8 cellular contexts compared by ENCODE assay signal in the genomic region with DNA sequence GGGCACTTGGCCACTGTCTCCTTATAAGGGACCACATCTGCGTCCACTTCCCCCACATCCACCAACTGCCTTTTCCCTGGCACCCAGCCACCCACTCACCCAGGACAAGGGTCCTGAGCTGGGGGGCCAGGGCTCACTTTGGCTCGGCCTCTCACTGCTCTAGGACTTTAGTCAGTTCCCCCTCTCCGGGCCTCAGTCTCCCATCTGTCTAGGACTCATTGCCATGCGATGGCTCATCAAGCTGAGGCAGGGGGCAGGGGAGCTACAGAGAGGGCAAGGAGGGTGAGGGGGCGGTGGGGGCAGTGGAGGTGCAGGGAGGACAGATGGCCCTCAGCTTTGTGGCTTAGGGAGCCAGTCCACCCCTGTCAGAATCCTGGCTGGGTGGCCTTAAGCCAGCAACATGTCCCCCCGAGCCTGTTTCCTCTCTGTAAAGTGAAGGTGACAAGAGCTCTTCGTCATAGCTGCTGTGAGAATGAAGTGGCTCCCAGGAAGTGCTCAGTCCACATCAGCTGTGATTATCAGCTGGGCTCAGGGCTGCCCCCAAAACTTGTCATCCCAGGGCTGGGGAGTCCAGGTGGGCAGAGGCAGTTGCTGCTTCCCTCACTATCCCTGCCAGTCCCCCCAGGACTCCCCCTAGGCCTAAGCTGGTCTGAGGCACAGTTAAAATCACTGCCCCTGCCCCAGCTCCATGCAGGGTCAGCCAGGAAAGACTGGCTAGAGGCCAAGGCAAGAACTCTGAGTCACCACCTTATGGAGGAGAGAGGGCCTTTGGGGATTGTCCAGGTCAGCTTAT. TPM values are rescaled to one million over a fixed set of nuclear protein-coding genes. Genes with fewer than 3 reads are reported as not detected.
DNase-seq lines count a peak whose midpoint lies in the region; ATAC-seq and TF ChIP-seq lines count a peak whose summit lies in the region.

No MANE protein-coding gene starts in this region.

- POLR2A ChIA-PET in Caco-2 (lab: Charles Lee) (interaction anchor here (0.6 kb wide), 1 partner anchor 989 kb away, joined by 3 read pairs; no protein-coding TSS in a partner anchor), HEK293T (lab: Yijun Ruan, JAX) (interaction anchor here (0.5 to 1.6 kb wide), 3 partner anchors 30 to 183 kb away, joined by 3 to 5 read pairs (median 4); no protein-coding TSS in a partner anchor)

- H3K4me3 Mint-ChIP-seq in Caco-2 (ENCODE audit: unreplicated experiment): no peak overlapping the region

- CTCF ChIA-PET in Caco-2 (lab: Charles Lee) (no interaction called here), HEK293T (lab: Yijun Ruan, JAX) (interaction anchor here (0.7 to 0.9 kb wide), 2 partner anchors 31 kb away, joined by 3 to 4 read pairs; no protein-coding TSS in a partner anchor)

- H3K9me3 Mint-ChIP-seq in Caco-2 (ENCODE audit: unreplicated experiment): no peaks in the 10 kb centered on the region

- intact Hi-C loops in Caco-2 (cut with micrococcal nuclease; ENCODE audit: unreplicated experiment): no loop called here
- intact Hi-C loops in prostate gland (cut with DNase I): no loop called here

- H3K4me1 Mint-ChIP-seq in Caco-2 (ENCODE audit: low read depth, unreplicated experiment): no peaks in the 10 kb centered on the region

- H3K36me3 ChIP-seq in RWPE2 (ENCODE audit: low read depth) (peaks cover 40% of the 10 kb centered on the region), Caco-2 (ENCODE audit: control insufficient read depth, insufficient read depth, low read length) (no peaks in the 10 kb centered on the region), prostate gland (no peaks in the 10 kb centered on the region)

- BruUV-seq in Caco-2 (replicated peaks; lab: Mats Ljungman, UMichigan): no TSS peak

- H3K4me3 ChIP-seq in RWPE2 (ENCODE audit: severe bottlenecking) (no peak overlapping the region), epithelial cell of esophagus (ENCODE audit: low read length) (no peak overlapping the region), Caco-2 (ENCODE audit: low read depth, low read length) (no peak overlapping the region), prostate gland (no peak overlapping the region)

- no peak for TF ChIP-seq POLR2A in prostate gland (IDR thresholded peaks at IDR 0.05)

- no peak overlapping the region for H3K27ac Mint-ChIP-seq in Caco-2 (ENCODE audit: unreplicated experiment)

- peaks cover 20% of the 10 kb centered on the region for H3K4me1 ChIP-seq in RWPE2 (ENCODE audit: insufficient read depth, poor library complexity, severe bottlenecking)
- no peaks in the 10 kb centered on the region for H3K4me1 ChIP-seq in Caco-2
- H3K4me1 ChIP-seq in prostate gland (replicated peaks): no peaks in the 10 kb centered on the region

- H3K27ac ChIP-seq in RWPE2 (ENCODE audit: poor library complexity, severe bottlenecking) (peak overlapping the region; percentile 74), prostate gland (no peak overlapping the region)

- H3K27me3 Mint-ChIP-seq in Caco-2 (ENCODE audit: insufficient read depth, unreplicated experiment): no peaks in the 10 kb centered on the region

- no peaks in the 10 kb centered on the region for H3K36me3 Mint-ChIP-seq in Caco-2 (ENCODE audit: insufficient read depth, unreplicated experiment)

- H3K9me3 ChIP-seq in RWPE2 (ENCODE audit: severe bottlenecking) (no peaks in the 10 kb centered on the region), Caco-2 (no peaks in the 10 kb centered on the region), prostate gland (no peaks in the 10 kb centered on the region)

- whole genome bisulfite sequencing in prostate gland: 70% methylated on average over 7 of the region's 7 CpGs

- DNase-seq in NCI-H82 (lab: John Stamatoyannopoulos, UW) (peak; percentile 10), NCI-H82 treated with DMSO at 0.1 percent for 48 hours (lab: John Stamatoyannopoulos, UW; ENCODE audit: unreplicated experiment) (no peak), RWPE2 (ENCODE audit: low spot score) (peak; percentile 64), epithelial cell of esophagus (ENCODE audit: low read depth) (peak; percentile 33), Caco-2 (no peak), HEK293T (ENCODE audit: extremely low spot score) (no peak), prostate gland (ENCODE audit: low spot score) (no peak)
- DNase-seq in stimulated activated CD8-positive, alpha-beta memory T cell treated with anti-CD3 and anti-CD28 coated beads, Interleukin-4, amount 100 ng/mL, for 48 hours: peak; percentile 71

- ATAC-seq in RWPE2 (ENCODE audit: low read depth): peak; percentile 79

- no peaks in the 10 kb centered on the region for H3K27me3 ChIP-seq in RWPE2 (ENCODE audit: insufficient read depth, poor library complexity, severe bottlenecking)
- H3K27me3 ChIP-seq in Caco-2 (replicated peaks; ENCODE audit: control insufficient read depth, insufficient read depth, low read length): no peaks in the 10 kb centered on the region; the same call in 1 of the 2 replicates
- H3K27me3 ChIP-seq in prostate gland (replicated peaks; ENCODE audit: insufficient read depth): no peaks in the 10 kb centered on the region

- TF ChIP-seq CTCF in RWPE2 (IDR thresholded peaks at IDR 0.05; ENCODE audit: poor library complexity, severe bottlenecking) (no peak), epithelial cell of esophagus (IDR thresholded peaks at IDR 0.05; ENCODE audit: insufficient read depth, low read depth, low read length, missing control alignments) (no peak), Caco-2 (IDR thresholded peaks at IDR 0.05; ENCODE audit: insufficient read depth in 1 of 2, low read depth in 1 of 2, low read length in 1 of 2, severe bottlenecking in 1 of 2, unreplicated experiment in 1 of 2) (no peak), prostate gland (IDR thresholded peaks at IDR 0.05) (no peak)

TF ChIP-seq in HEK293T, 16 proteins besides CTCF, POLR2A, EP300 and RAD21:
- TF ChIP-seq ARNT (IDR thresholded peaks at IDR 0.05) (no peak), ZNF384 (IDR thresholded peaks at IDR 0.05) (no peak), TARDBP (IDR thresholded peaks at IDR 0.05) (no peak), LEF1 (IDR thresholded peaks at IDR 0.05; ENCODE audit: borderline replicate concordance) (no peak), BHLHE40 (IDR thresholded peaks at IDR 0.05; ENCODE audit: borderline replicate concordance) (no peak)
- TF ChIP-seq, protein P1, sequence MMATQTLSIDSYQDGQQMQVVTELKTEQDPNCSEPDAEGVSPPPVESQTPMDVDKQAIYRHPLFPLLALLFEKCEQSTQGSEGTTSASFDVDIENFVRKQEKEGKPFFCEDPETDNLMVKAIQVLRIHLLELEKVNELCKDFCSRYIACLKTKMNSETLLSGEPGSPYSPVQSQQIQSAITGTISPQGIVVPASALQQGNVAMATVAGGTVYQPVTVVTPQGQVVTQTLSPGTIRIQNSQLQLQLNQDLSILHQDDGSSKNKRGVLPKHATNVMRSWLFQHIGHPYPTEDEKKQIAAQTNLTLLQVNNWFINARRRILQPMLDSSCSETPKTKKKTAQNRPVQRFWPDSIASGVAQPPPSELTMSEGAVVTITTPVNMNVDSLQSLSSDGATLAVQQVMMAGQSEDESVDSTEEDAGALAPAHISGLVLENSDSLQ (IDR thresholded peaks at IDR 0.05): no peak

RNA-seq across cellular contexts. Expression of a gene that starts 14.9 kb away (rescaled TPM):
- total RNA-seq in Caco-2 (2022) (0.25 TPM in 1 of 2 replicates, not detected in the other), prostate gland (10 to 100 TPM in 1 of 2 donors, 1 to 10 TPM in 1; 9.7 to 14.4 TPM)

RNA-seq across cellular contexts. Expression of a gene that starts 16.9 kb away (rescaled TPM):
- not detected in 2 replicates for total RNA-seq in Caco-2 (2022)
- 10 to 100 TPM in 1 of 2 donors, not detected in 1; 46.4 TPM for total RNA-seq in prostate gland

RNA-seq across cellular contexts. Expression of a gene that starts 41.2 kb away (rescaled TPM):
- 7.4 and 7.7 TPM in 2 replicates for total RNA-seq in Caco-2 (2022)
- 1 to 10 TPM; 2.1 to 9.3 TPM for total RNA-seq in prostate gland

RNA-seq across cellular contexts. Expression of a gene that starts 53.1 kb away (rescaled TPM):
- total RNA-seq in Caco-2 (2022) (not detected in 2 replicates), prostate gland (1 to 10 TPM; 4.7 to 5.5 TPM)

Comparison
In these comparisons a context has a peak if more than half of its experiments do, and no peak if none do; other contexts are left out.
1. DNase-seq: peak in NCI-H82 (single experiment), RWPE2 (single experiment), epithelial cell of esophagus (single experiment) and stimulated activated CD8-positive, alpha-beta memory T cell treated with anti-CD3 and anti-CD28 coated beads, Interleukin-4, amount 100 ng/mL, for 48 hours (single experiment); none in NCI-H82 treated with DMSO at 0.1 percent for 48 hours (single experiment), Caco-2 (0 of 2), HEK293T (single experiment) and prostate gland (single experiment).